1 cellular context compared by ENCODE assay signal in genomic region chr11:66322732-66323427, GRCh38.
TF ChIP-seq lines count a peak whose summit lies in the region.

No MANE protein-coding gene starts in this region.

TF ChIP-seq in HepG2, 621 proteins besides CTCF, POLR2A, EP300 and RAD21:
- TF ChIP-seq ZNF777 (CRISPR knock-in tag; IDR thresholded peaks at IDR 0.05) (0 out of 2 replicates have a peak, but pooled peaks have one; percentile 17), KLF9 (CRISPR knock-in tag; IDR thresholded peaks at IDR 0.05; ENCODE audit: low read depth) (no peak), FIP1L1 (IDR thresholded peaks at IDR 0.05; ENCODE audit: borderline replicate concordance, insufficient read depth, low read depth, low read length) (no peak), NR0B2 (CRISPR knock-in tag; IDR thresholded peaks at IDR 0.05) (no peak), NR2F1 (CRISPR knock-in tag; IDR thresholded peaks at IDR 0.05) (no peak), ZKSCAN8 (CRISPR knock-in tag; IDR thresholded peaks at IDR 0.05; ENCODE audit: borderline replicate concordance) (no peak), ZNF33B (CRISPR knock-in tag; IDR thresholded peaks at IDR 0.05) (no peak)
